12 cellular contexts compared by ENCODE assay signal in the genomic region with DNA sequence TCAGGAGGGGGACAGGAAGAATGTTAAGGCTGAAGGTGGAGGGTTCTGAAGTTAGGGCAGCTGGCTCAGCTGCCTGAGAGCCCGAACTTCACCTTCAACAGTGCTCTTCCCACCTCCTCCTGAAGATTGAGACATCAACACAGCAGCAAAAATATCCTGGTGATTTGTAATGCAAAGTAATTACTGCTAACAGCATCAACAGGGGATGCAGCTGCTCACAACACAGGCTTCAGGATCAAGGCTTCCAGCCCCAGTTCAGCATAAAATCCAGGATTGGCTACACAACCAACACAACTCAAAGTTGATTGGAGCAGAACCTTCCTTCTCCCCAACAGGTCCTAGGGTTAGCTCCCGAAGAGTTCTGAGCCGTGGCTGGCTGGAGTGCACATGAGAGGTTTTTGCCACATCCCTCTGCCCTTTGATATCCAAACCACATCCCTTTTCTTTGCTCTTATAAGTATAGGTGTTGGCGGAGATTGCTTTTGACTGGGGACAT.
DNase-seq lines count a peak whose midpoint lies in the region; ATAC-seq and TF ChIP-seq lines count a peak whose summit lies in the region.
"Had no signal": no experiment of that assay in that cellular context is flagged by ENCODE, and none has a peak within 500 bp of the region (broad histone marks: within the 10 kb centered on the region; RNA-seq: fewer than 3 reads in every experiment).

No MANE protein-coding gene starts in this region.

- H3K36me3 ChIP-seq in brain microvascular endothelial cell (replicated peaks) (no peaks in the 10 kb centered on the region), HAP-1 (replicated peaks) (no peaks in the 10 kb centered on the region)
- H3K36me3 ChIP-seq: adrenal gland, BE2C, neutrophil had no signal

- no peak overlapping the region for H3K4me3 Mint-ChIP-seq in nephron

- H3K36me3 Mint-ChIP-seq in nephron (ENCODE audit: low read depth): peaks cover 27% of the 10 kb centered on the region

- no peak for DNase-seq in AG10803 (ENCODE audit: low read depth)
- peak; percentile 87 for DNase-seq in Jurkat, Clone E6-1 (ENCODE audit: low read depth, low spot score)
- DNase-seq in brain microvascular endothelial cell: no peak
- no peak for DNase-seq in HAP-1 (ENCODE audit: low spot score in 2 of 2)
- no peak for DNase-seq in Ammon's horn (ENCODE audit: low spot score)
- no peak for DNase-seq in NCI-H1436 treated with DMSO at 0.1 percent for 48 hours (lab: John Stamatoyannopoulos, UW)
- DNase-seq: adrenal gland, BE2C had no signal

- TF ChIP-seq CTCF in AG10803 (conservative IDR thresholded peaks at IDR 0.05; ENCODE audit: low read length): no peak
- no peak for TF ChIP-seq CTCF in brain microvascular endothelial cell (IDR thresholded peaks at IDR 0.05; ENCODE audit: low read depth, low read length, missing control alignments)
- no peak for TF ChIP-seq CTCF in nephron (IDR thresholded peaks at IDR 0.05; ENCODE audit: unreplicated experiment in 3 of 3)

- H3K4me3 ChIP-seq in AG10803 (ENCODE audit: low read length) (peak overlapping the region; percentile 2; the same call in 1 of the 2 replicates), brain microvascular endothelial cell (ENCODE audit: low read depth, low read length) (no peak overlapping the region), HAP-1 (no peak overlapping the region)
- no peak overlapping the region for H3K4me3 ChIP-seq in Jurkat, Clone E6-1 (ENCODE audit: low read length)
- H3K4me3 ChIP-seq: adrenal gland had no signal

- no peaks in the 10 kb centered on the region for H3K9me3 ChIP-seq in HAP-1
- H3K9me3 ChIP-seq: adrenal gland, BE2C, neutrophil had no signal

- H3K9me3 Mint-ChIP-seq in nephron: no peaks in the 10 kb centered on the region

- H3K27ac Mint-ChIP-seq in nephron: peak overlapping the region; percentile 36 to 61 (median 57)

- no peaks in the 10 kb centered on the region for H3K27me3 Mint-ChIP-seq in nephron (ENCODE audit: low read depth)

- in situ Hi-C loops in brain microvascular endothelial cell (cut with HindIII; ENCODE audit: low pct_ligation_motif_present, low sequenced_read_pairs): no loop called here
- in situ Hi-C loops in HAP-1 (cut with MboI; ENCODE audit: low sequenced_read_pairs): no loop called here

- H3K27me3 ChIP-seq in brain microvascular endothelial cell (replicated peaks) (no peaks in the 10 kb centered on the region), HAP-1 (ENCODE audit: low read depth) (no peaks in the 10 kb centered on the region)
- H3K27me3 ChIP-seq: adrenal gland, BE2C, neutrophil had no signal

- no peak for ATAC-seq in GM18517 (IDR thresholded peaks at IDR 0.05; ENCODE audit: unreplicated experiment)
- ATAC-seq: left lobe of liver had no signal

- peak overlapping the region; percentile 12 for H3K27ac ChIP-seq in brain microvascular endothelial cell
- H3K27ac ChIP-seq: neutrophil had no signal

- peaks cover 55% of the 10 kb centered on the region for H3K4me1 Mint-ChIP-seq in nephron

- peaks cover 28% of the 10 kb centered on the region for H3K4me1 ChIP-seq in HAP-1
- H3K4me1 ChIP-seq: BE2C had no signal
